20 cellular contexts compared by ENCODE assay signal in the genomic region with DNA sequence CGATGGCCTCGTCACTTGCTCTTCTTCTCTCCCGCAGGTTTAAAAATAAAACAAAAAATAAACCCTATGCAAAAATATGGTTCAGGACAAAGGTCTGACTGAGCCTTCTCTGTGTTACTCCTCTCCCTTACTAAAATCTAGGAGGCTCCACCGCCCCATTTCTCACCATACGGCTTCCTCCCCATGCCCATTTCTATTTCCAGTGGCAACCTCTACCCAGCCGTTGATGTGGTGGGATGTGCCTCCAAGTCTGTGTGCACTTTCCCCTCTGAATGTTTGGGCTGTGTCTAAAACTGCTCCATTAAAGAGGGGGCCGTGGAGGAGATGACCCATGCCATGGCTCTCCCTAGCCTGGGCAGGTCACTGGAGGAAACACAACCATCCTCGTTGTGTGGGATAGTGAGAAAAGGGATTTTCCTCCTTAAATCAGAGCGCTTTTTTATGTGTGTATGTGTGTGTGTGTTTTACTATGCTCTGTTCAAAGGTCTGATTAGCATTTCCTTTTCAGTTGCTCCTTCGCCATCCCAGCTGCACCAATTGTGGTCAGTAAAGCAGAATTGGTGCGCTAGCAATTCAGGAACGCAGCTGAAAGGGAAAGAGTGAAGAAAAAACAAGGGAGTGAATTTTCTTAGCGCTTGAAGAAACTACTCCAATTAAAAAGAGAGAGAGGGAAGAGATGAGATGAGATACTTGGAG.
"Had no signal": no experiment of that assay in that cellular context is flagged by ENCODE, and none has a peak within 500 bp of the region (broad histone marks: within the 10 kb centered on the region; RNA-seq: fewer than 3 reads in every experiment).

No MANE protein-coding gene starts in this region.

- H3K27me3 Mint-ChIP-seq: activated CD4-positive, alpha-beta memory T cell treated with anti-CD3 and anti-CD28 coated beads for 36 hours; activated T-helper 17 cell treated with anti-CD3 and anti-CD28 coated beads, Interleukin-2, amount 50 U/mL, for 72 hours had no signal

- H3K36me3 ChIP-seq: brain microvascular endothelial cell, tibial artery, uterus had no signal

- ATAC-seq: activated T-helper 17 cell treated with anti-CD3 and anti-CD28 coated beads, Interleukin-2, amount 50 U/mL, for 72 hours; left cardiac atrium had no signal

- H3K27me3 ChIP-seq: brain microvascular endothelial cell, hepatocyte, uterus had no signal

- H3K4me3 Mint-ChIP-seq: activated B cell treated with CpG ODN at 0.5 μM for 24 hours; activated CD4-positive, alpha-beta memory T cell treated with anti-CD3 and anti-CD28 coated beads for 36 hours; activated T-helper 17 cell treated with anti-CD3 and anti-CD28 coated beads, Interleukin-2, amount 50 U/mL, for 72 hours; central memory CD8-positive, alpha-beta T cell; nephron; T-helper 2 cell treated with Interferon-gamma antibody and Interleukin-4, amounts not matched to agents 5 μg/mL and 100 μg/mL, for 36 hours had no signal

- H3K4me3 ChIP-seq: hepatocyte, lung, tibial artery, uterus had no signal

- H3K27ac ChIP-seq: brain microvascular endothelial cell, hepatocyte, parathyroid adenoma, tibial artery, uterus had no signal

- H3K36me3 Mint-ChIP-seq: activated CD4-positive, alpha-beta memory T cell treated with anti-CD3 and anti-CD28 coated beads for 36 hours had no signal

- H3K4me1 Mint-ChIP-seq: activated B cell treated with CpG ODN at 0.5 μM for 24 hours; activated T-helper 17 cell treated with anti-CD3 and anti-CD28 coated beads, Interleukin-2, amount 50 U/mL, for 72 hours had no signal

- H3K9ac ChIP-seq: parathyroid adenoma, SK-N-SH had no signal

- H3K4me2 ChIP-seq: hepatocyte, SK-N-SH had no signal

- DNase-seq: activated B cell treated with CpG ODN at 0.5 μM for 24 hours; activated CD4-positive, alpha-beta memory T cell treated with anti-CD3 and anti-CD28 coated beads for 36 hours; activated CD4-positive, alpha-beta T cell treated with anti-CD3 and anti-CD28 coated beads for 4 hours; activated naive CD4-positive, alpha-beta T cell; activated T-cell treated with anti-CD3 and anti-CD28 coated beads, Interleukin-2, amount 50 U/mL, for 1 hour; brain microvascular endothelial cell; effector memory CD4-positive, alpha-beta T cell; left cardiac atrium; SK-N-SH; stimulated activated CD4-positive, alpha-beta T cell treated with anti-CD3 and anti-CD28 coated beads, Interleukin-1b, Interleukin-23, amount 100 ng/mL, for 48 hours; stimulated activated naive CD4-positive, alpha-beta T cell treated with Interleukin-2 at 50 U/mL for 16 hours; tibial artery; uterus had no signal

- H3K27ac Mint-ChIP-seq: activated B cell treated with CpG ODN at 0.5 μM for 24 hours; activated CD4-positive, alpha-beta memory T cell treated with anti-CD3 and anti-CD28 coated beads for 36 hours; activated T-helper 17 cell treated with anti-CD3 and anti-CD28 coated beads, Interleukin-2, amount 50 U/mL, for 72 hours; nephron; T-helper 2 cell treated with Interferon-gamma antibody and Interleukin-4, amounts not matched to agents 5 μg/mL and 100 μg/mL, for 36 hours had no signal

- H3K4me1 ChIP-seq: parathyroid adenoma, tibial artery, uterus had no signal

- H3K9me3 Mint-ChIP-seq: activated B cell treated with CpG ODN at 0.5 μM for 24 hours; activated CD4-positive, alpha-beta memory T cell treated with anti-CD3 and anti-CD28 coated beads for 36 hours; activated T-helper 17 cell treated with anti-CD3 and anti-CD28 coated beads, Interleukin-2, amount 50 U/mL, for 72 hours; central memory CD8-positive, alpha-beta T cell; nephron; T-helper 2 cell treated with Interferon-gamma antibody and Interleukin-4, amounts not matched to agents 5 μg/mL and 100 μg/mL, for 36 hours had no signal

- H3K9me3 ChIP-seq: SK-N-SH, tibial artery, uterus had no signal
